In genomic region chr5:14142856-14143508, GRCh38 we compare ENCODE assay signal across 8 cellular contexts.
A peak's percentile ranks its signal among the peaks of the same experiment; 100 is the strongest.
DNase-seq lines count a peak whose midpoint lies in the region; ATAC-seq and TF ChIP-seq lines count a peak whose summit lies in the region.

TSS of gene TRIO (plus strand) at chr5:14143342. CDS start at chr5:14143726, 384 bp downstream.

- H3K27ac ChIP-seq in mucosa of rectum (ENCODE audit: low read depth in 2 of 2, low read length in 2 of 2) = peak within 1 kb of the TSS; percentile 90 to 94

- peak; percentile 88 for DNase-seq in COLO668 (lab: John Stamatoyannopoulos, UW; ENCODE audit: unreplicated experiment)
- peak; percentile 95 for DNase-seq in HS-5 (ENCODE audit: low read depth)
- peak; percentile 81 to 92 for DNase-seq in NOMO-1 (lab: John Stamatoyannopoulos, UW; ENCODE audit: unreplicated experiment in 2 of 2)
- DNase-seq in activated T-cell treated with anti-CD3 and anti-CD28 coated beads for 48 hours (ENCODE audit: low read depth) = peak; percentile 75
- peak; percentile 79 to 88 for DNase-seq in erythroblast (lab: John Stamatoyannopoulos, UW)
- peak; percentile 64 to 72 for DNase-seq in stimulated activated CD8-positive, alpha-beta memory T cell treated with anti-CD3 and anti-CD28 coated beads, Interleukin-4, amount 100 ng/mL, for 4 hours (ENCODE audit: low read depth in 2 of 2, low spot score in 1 of 2)

- peak within 1 kb of the TSS; percentile 84 to 89 for H3K4me3 ChIP-seq in mucosa of rectum (ENCODE audit: low read length in 2 of 2)

- no peaks in the 10 kb centered on the region for H3K36me3 ChIP-seq in mucosa of rectum (ENCODE audit: control insufficient read depth in 2 of 2, insufficient read depth in 2 of 2, low read length in 2 of 2)

- ATAC-seq in GM19467 (IDR thresholded peaks at IDR 0.05; ENCODE audit: unreplicated experiment) = peak; percentile 39

- no peak for TF ChIP-seq POLR2A in erythroblast (IDR thresholded peaks at IDR 0.05; ENCODE audit: low read length)

- H3K4me1 ChIP-seq in mucosa of rectum (ENCODE audit: control insufficient read depth in 2 of 2, insufficient read depth in 2 of 2, low read length in 2 of 2) = peaks cover 27 to 28% of the 10 kb centered on the region in 2 donors

- no peaks in the 10 kb centered on the region for H3K27me3 ChIP-seq in mucosa of rectum (ENCODE audit: control insufficient read depth in 2 of 2, insufficient read depth in 2 of 2, low read length in 2 of 2)

- peak within 1 kb of the TSS; percentile 77 to 88 for H3K9ac ChIP-seq in mucosa of rectum (ENCODE audit: low read depth in 1 of 2, low read length in 2 of 2)

- no peaks in the 10 kb centered on the region for H3K9me3 ChIP-seq in mucosa of rectum (ENCODE audit: control insufficient read depth in 2 of 2, low read length in 2 of 2)

Comparison
In these comparisons a context has a peak if more than half of its experiments do, and no peak if none do; other contexts are left out.
1. Peak in every context shown above with its lines: DNase-seq, ATAC-seq, H3K4me3 ChIP-seq and H3K27ac ChIP-seq.